Comparison of ENCODE assay signal across 8 cellular contexts in the genomic region with DNA sequence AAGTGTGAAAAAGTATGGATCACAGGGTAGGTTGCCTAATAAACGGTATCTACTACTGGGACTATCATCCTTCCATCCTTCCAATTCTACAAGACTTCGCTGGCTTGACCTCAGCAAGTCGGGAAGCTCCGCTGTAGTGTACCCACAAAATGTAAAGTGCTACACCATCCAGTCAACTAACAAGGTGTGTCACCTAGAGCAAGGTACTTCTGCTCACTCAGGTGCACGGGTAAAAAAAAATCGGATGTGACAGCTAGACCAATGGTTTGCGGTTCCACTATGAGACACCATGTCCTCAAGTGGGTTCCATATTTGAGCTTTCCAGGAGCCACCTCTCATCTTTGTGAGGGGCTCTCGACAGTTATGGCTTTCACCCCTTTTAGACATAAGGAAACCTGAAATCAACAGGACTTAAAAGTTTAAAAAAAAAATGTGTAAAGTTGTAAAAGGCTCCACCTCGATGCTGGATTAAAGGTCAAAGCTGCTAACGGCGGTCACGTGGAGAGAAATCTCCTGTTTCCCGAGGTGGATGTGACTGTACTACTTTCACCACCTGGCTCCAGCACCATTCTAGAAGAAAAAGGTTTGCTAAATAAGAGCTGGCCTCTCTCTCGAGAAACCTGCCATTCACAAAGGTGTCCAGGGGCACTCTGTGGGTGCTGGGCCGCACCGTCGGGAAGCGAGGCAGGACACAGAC. TPM values are rescaled to one million over a fixed set of nuclear protein-coding genes. Genes with fewer than 3 reads are reported as not detected.
DNase-seq lines count a peak whose midpoint lies in the region; ATAC-seq and TF ChIP-seq lines count a peak whose summit lies in the region.

No MANE protein-coding gene starts in this region.

- no peaks in the 10 kb centered on the region for H3K4me1 ChIP-seq in esophagus (ENCODE audit: control insufficient read depth in 2 of 2, insufficient read depth in 2 of 2, low read length in 1 of 2)
- H3K4me1 ChIP-seq in psoas muscle, result peaks cover 37% of the 10 kb centered on the region

- CTCF ChIA-PET in RWPE1 (lab: Yijun Ruan, JAX), result interaction anchor here (0.5 to 1.7 kb wide), 7 partner anchors 18 to 917 kb away, joined by 3 to 6 read pairs (median 4); no protein-coding TSS in a partner anchor

- no peak for TF ChIP-seq CTCF in RWPE1 (conservative IDR thresholded peaks at IDR 0.05; ENCODE audit: low read depth)
- TF ChIP-seq CTCF in psoas muscle (IDR thresholded peaks at IDR 0.05), result no peak

- peak overlapping the region; percentile 85 for H3K27ac ChIP-seq in RWPE1
- peak overlapping the region; percentile 93 to 96 for H3K27ac ChIP-seq in esophagus (ENCODE audit: low read depth in 2 of 2, low read length in 1 of 2)
- peak overlapping the region; percentile 92 for H3K27ac ChIP-seq in psoas muscle

- intact Hi-C loops in psoas muscle (cut with DNase I), result loop anchor here (5.0 kb wide), 3 partner anchors 49 to 379 kb away; partner anchors contain the start of genes NELFCD (in 1 of the 2) and STX16 (in 1 of the 2)

- H3K9me3 ChIP-seq in esophagus (ENCODE audit: control insufficient read depth in 2 of 2, insufficient read depth in 1 of 2, low read depth in 1 of 2, low read length in 1 of 2) (no peaks in the 10 kb centered on the region), psoas muscle (no peaks in the 10 kb centered on the region)

- H3K27me3 ChIP-seq in esophagus (ENCODE audit: control insufficient read depth in 1 of 2, insufficient read depth in 2 of 2, low read length in 2 of 2), result no peaks in the 10 kb centered on the region
- no peaks in the 10 kb centered on the region for H3K27me3 ChIP-seq in psoas muscle (ENCODE audit: insufficient read depth in 3 of 3, low read length in 2 of 3)

- ATAC-seq in psoas muscle (no peak), GM19463 (IDR thresholded peaks at IDR 0.05; ENCODE audit: unreplicated experiment) (no peak)

- peaks cover 3 to 12% of the 10 kb centered on the region in 2 donors for H3K36me3 ChIP-seq in esophagus (ENCODE audit: control insufficient read depth in 2 of 2, insufficient read depth in 2 of 2, low read length in 1 of 2)
- H3K36me3 ChIP-seq in psoas muscle (ENCODE audit: insufficient read depth in 1 of 2, low read depth in 1 of 2), result peaks cover 16 to 77% of the 10 kb centered on the region in 2 donors

- POLR2A ChIA-PET in RWPE1 (lab: Yijun Ruan, JAX; ENCODE audit: low non-redundant PET), result interaction anchor here (0.6 to 2.0 kb wide), 6 partner anchors 9 to 1818 kb away, joined by 3 to 20 read pairs (median 3); partner anchors contain the start of gene PRELID3B

- DNase-seq in NCI-H82 (lab: John Stamatoyannopoulos, UW) (peak; percentile 64), NCI-H82 treated with DMSO at 0.1 percent for 48 hours (lab: John Stamatoyannopoulos, UW; ENCODE audit: unreplicated experiment) (no peak), RWPE1 (ENCODE audit: low spot score) (no peak), psoas muscle (no peak), occipital lobe (lab: John Stamatoyannopoulos, UW) (no peak), NCI-H510A treated with DMSO at 0.1 percent for 48 hours (lab: John Stamatoyannopoulos, UW) (no peak)

- 26% methylated on average over 18 of the region's 18 CpGs for WGBS in esophagus, 2 donors
- WGBS in psoas muscle, 3 donors, result 29 to 30% (median 30%) methylated on average over 18 of the region's 18 CpGs

- peak overlapping the region; percentile 84 to 97 for H3K4me3 ChIP-seq in esophagus (ENCODE audit: low read depth in 1 of 2, low read length in 2 of 2)
- H3K4me3 ChIP-seq in psoas muscle, result peak overlapping the region; percentile 89

RNA-seq across cellular contexts. Expression of gene ATP5F1E, which starts 0.7 kb away (rescaled TPM):
- polyA plus RNA-seq in esophagus (10 to 100 TPM; 36.3 to 50.1 TPM), psoas muscle (10 to 100 TPM; 57.1 to 65.4 (median 63.6) TPM)
- total RNA-seq in psoas muscle (10 to 100 TPM; 72.1 to 88.5 (median 87.1) TPM), occipital lobe (28.7 TPM)

RNA-seq across cellular contexts. Expression of gene PRELID3B, which starts 11.1 kb away (rescaled TPM):
- polyA plus RNA-seq in esophagus (10 to 100 TPM; 25.0 to 38.1 TPM), psoas muscle (10 to 100 TPM; 23.2 to 61.2 (median 42.9) TPM)
- total RNA-seq in psoas muscle (10 to 100 TPM; 33.7 to 57.5 (median 34.2) TPM), occipital lobe (61.3 TPM)

RNA-seq across cellular contexts. Expression of gene TUBB1, which starts 12.2 kb away (rescaled TPM):
- polyA plus RNA-seq in esophagus, result under 1 TPM in 1 of 2 donors, not detected in 1; 0.04 TPM
- total RNA-seq in psoas muscle, result under 1 TPM; 0.08 to 0.32 (median 0.19) TPM
- under 1 TPM in 2 of 3 donors, not detected in 1; 0.03 to 0.05 TPM for polyA plus RNA-seq in psoas muscle
- total RNA-seq in occipital lobe, result 0.47 TPM

RNA-seq across cellular contexts. Expression of gene CTSZ, which starts 24.4 kb away (rescaled TPM):
- polyA plus RNA-seq in esophagus (10 to 100 TPM; 17.0 to 41.9 TPM), psoas muscle (10 to 100 TPM; 38.2 to 47.3 (median 41.0) TPM)
- total RNA-seq in psoas muscle (10 to 100 TPM; 41.2 to 50.5 (median 45.0) TPM), occipital lobe (12.2 TPM)

RNA-seq across cellular contexts. Expression of gene NELFCD, which starts 50.4 kb away (rescaled TPM):
- polyA plus RNA-seq in esophagus, result 10 to 100 TPM; 36.6 to 38.2 TPM
- total RNA-seq in psoas muscle, result 10 to 100 TPM; 32.8 to 43.6 (median 34.2) TPM
- 10 to 100 TPM; 24.1 to 41.1 (median 38.8) TPM for polyA plus RNA-seq in psoas muscle
- 45.7 TPM for total RNA-seq in occipital lobe
